In genomic region chr10:30491204-30491603, GRCh38 we compare ENCODE assay signal across 11 cellular contexts. TPM values are rescaled to one million over a fixed set of nuclear protein-coding genes. Genes with fewer than 3 reads are reported as not detected.
DNase-seq lines count a peak whose midpoint lies in the region; ATAC-seq and TF ChIP-seq lines count a peak whose summit lies in the region.
"Had no signal": no experiment of that assay in that cellular context is flagged by ENCODE, and none has a peak within 500 bp of the region (broad histone marks: within the 10 kb centered on the region; RNA-seq: fewer than 3 reads in every experiment).

No MANE protein-coding gene starts in this region.

- peaks cover 11% of the 10 kb centered on the region for H3K36me3 Mint-ChIP-seq in T-helper 1 cell treated with Interleukin-12 subunit alpha and Interleukin-12 subunit beta and Interleukin-4 antibody, amounts not matched to agents 30 μg/mL and 1 μg/mL, for 36 hours (ENCODE audit: low read depth)

- no peak overlapping the region for H3K4me3 ChIP-seq in spleen

- no peaks in the 10 kb centered on the region for H3K27me3 ChIP-seq in spleen (replicated peaks in 1 of 7)

- peaks cover 58 to 98% (median 75%) of the 10 kb centered on the region in 6 donors for H3K4me1 ChIP-seq in spleen

- H3K9me3 ChIP-seq in spleen: no peaks in the 10 kb centered on the region

- peak overlapping the region; percentile 15 for H3K27ac Mint-ChIP-seq in T-helper 1 cell treated with Interleukin-12 subunit alpha and Interleukin-12 subunit beta and Interleukin-4 antibody, amounts not matched to agents 30 μg/mL and 1 μg/mL, for 36 hours
- H3K27ac Mint-ChIP-seq: activated CD4-positive, alpha-beta T cell treated with anti-CD3 and anti-CD28 coated beads, Interleukin-2, amount 10 ng/mL, durations not matched to agents 24 days and 14 days had no signal

- peak overlapping the region; percentile 82 for H3K27ac ChIP-seq in epithelial cell of prostate
- H3K27ac ChIP-seq in spleen: peak overlapping the region in 7 of 8 donors; percentile 32 to 87 (median 76)
- H3K27ac ChIP-seq: 22Rv1 had no signal

- H3K4me1 Mint-ChIP-seq in T-helper 1 cell treated with Interleukin-12 subunit alpha and Interleukin-12 subunit beta and Interleukin-4 antibody, amounts not matched to agents 30 μg/mL and 1 μg/mL, for 36 hours (ENCODE audit: low read depth): peaks cover 52% of the 10 kb centered on the region

- H3K27me3 Mint-ChIP-seq in T-helper 1 cell treated with Interleukin-12 subunit alpha and Interleukin-12 subunit beta and Interleukin-4 antibody, amounts not matched to agents 30 μg/mL and 1 μg/mL, for 36 hours (ENCODE audit: low read depth): peaks cover 7% of the 10 kb centered on the region

- WGBS in spleen, 5 donors: 21 to 58% (median 40%) methylated on average over 3 of the region's 3 CpGs

- no peaks in the 10 kb centered on the region for H3K9me3 Mint-ChIP-seq in T-helper 1 cell treated with Interleukin-12 subunit alpha and Interleukin-12 subunit beta and Interleukin-4 antibody, amounts not matched to agents 30 μg/mL and 1 μg/mL, for 36 hours

- TF ChIP-seq POLR2A in spleen (IDR thresholded peaks at IDR 0.05): no peak

- DNase-seq in T-helper 1 cell (no peak), NOMO-1 treated with DMSO at 0.1 percent for 48 hours (lab: John Stamatoyannopoulos, UW; ENCODE audit: unreplicated experiment) (peak; percentile 80), epithelial cell of prostate (ENCODE audit: low read depth, low spot score) (peak; percentile 86), spleen (no peak), NCI-H187 (lab: John Stamatoyannopoulos, UW) (no peak), NCI-H1694 treated with DMSO at 0.1 percent for 48 hours (lab: John Stamatoyannopoulos, UW) (no peak)
- DNase-seq: activated CD4-positive, alpha-beta T cell treated with anti-CD3 and anti-CD28 coated beads, Interleukin-2, amount 10 ng/mL, durations not matched to agents 24 days and 14 days; Right ventricle myocardium superior had no signal

- no peak overlapping the region for H3K4me3 Mint-ChIP-seq in T-helper 1 cell treated with Interleukin-12 subunit alpha and Interleukin-12 subunit beta and Interleukin-4 antibody, amounts not matched to agents 30 μg/mL and 1 μg/mL, for 36 hours
- H3K4me3 Mint-ChIP-seq: activated CD4-positive, alpha-beta T cell treated with anti-CD3 and anti-CD28 coated beads, Interleukin-2, amount 10 ng/mL, durations not matched to agents 24 days and 14 days had no signal

- intact Hi-C loops in spleen (cut with DNase I; ENCODE audit: low total_unique reads): no loop called here

- no peaks in the 10 kb centered on the region for H3K36me3 ChIP-seq in spleen

- no peak for TF ChIP-seq CTCF in spleen (IDR thresholded peaks at IDR 0.05 in 8 of 11, conservative IDR thresholded peaks at IDR 0.05 in 3 of 11)

- no peak for ATAC-seq in GM21528 (IDR thresholded peaks at IDR 0.05; ENCODE audit: low FRiP score, unreplicated experiment)

RNA-seq across cellular contexts. Expression of gene MAP3K8, which starts 57.2 kb away (rescaled TPM):
- total RNA-seq in spleen: 10 to 100 TPM; 36.2 to 84.3 (median 61.8) TPM
- polyA plus RNA-seq in spleen: 10 to 100 TPM; 24.8 to 38.1 (median 28.5) TPM

Comparison
In these comparisons a context has a peak if more than half of its experiments do, and no peak if none do; other contexts are left out.
1. DNase-seq: peak in NOMO-1 treated with DMSO at 0.1 percent for 48 hours (single experiment) and epithelial cell of prostate (single experiment); none in T-helper 1 cell (0 of 5), spleen (single experiment), NCI-H187 (0 of 2) and NCI-H1694 treated with DMSO at 0.1 percent for 48 hours (single experiment).